Comparison of ENCODE assay signal across 8 cellular contexts in genomic region chr6:108560463-108561308, GRCh38. TPM values are rescaled to one million over a fixed set of nuclear protein-coding genes. Genes with fewer than 3 reads are reported as not detected.
DNase-seq lines count a peak whose midpoint lies in the region; ATAC-seq, FAIRE-seq and TF ChIP-seq lines count a peak whose summit lies in the region.

FOXO3 (plus strand) TSS chr6:108560917; CDS start chr6:108561209, 292 bp downstream.

- H3K27ac ChIP-seq in SK-N-MC, result peak within 1 kb of the TSS; percentile 73
- H3K27ac ChIP-seq in testis, result peak within 1 kb of the TSS; percentile 92 to 100

- H3K36me3 ChIP-seq in SK-N-MC (ENCODE audit: insufficient read depth, low read length) (peaks cover 3% of the 10 kb centered on the region; the same call in 1 of the 2 replicates), testis (ENCODE audit: low read depth, missing control alignments) (no peaks in the 10 kb centered on the region)

- DNase-seq in D721Med (ENCODE audit: insufficient read length, low spot score) (peak; percentile 54), SK-N-MC (ENCODE audit: low read depth, low spot score) (no peak), glomerular endothelial cell (ENCODE audit: extremely low read depth, low read depth, low spot score) (no peak), nucleus accumbens (lab: John Stamatoyannopoulos, UW) (peak in 55 of 56 donors; percentile 45 to 90 (median 79)), testis (peak; percentile 93)
- peak; percentile 58 for DNase-seq in activated naive CD8-positive, alpha-beta T cell treated with anti-CD3 and anti-CD28 coated beads for 36 hours

- H3K4me1 ChIP-seq in testis, result peaks cover 29% of the 10 kb centered on the region

- peak within 1 kb of the TSS; percentile 68 for H3K27ac Mint-ChIP-seq in activated naive CD8-positive, alpha-beta T cell treated with anti-CD3 and anti-CD28 coated beads for 36 hours

- no peak for ATAC-seq in GM18520 (IDR thresholded peaks at IDR 0.05; ENCODE audit: unreplicated experiment)

- no peak for FAIRE-seq in D721Med (lab: Jason Lieb, UNC)

- H3K36me3 Mint-ChIP-seq in activated naive CD8-positive, alpha-beta T cell treated with anti-CD3 and anti-CD28 coated beads for 36 hours, result peaks cover 10% of the 10 kb centered on the region

- no peaks in the 10 kb centered on the region for H3K9me3 Mint-ChIP-seq in activated naive CD8-positive, alpha-beta T cell treated with anti-CD3 and anti-CD28 coated beads for 36 hours

- H3K4me3 ChIP-seq in SK-N-MC (peak within 1 kb of the TSS; percentile 94), testis (peak within 1 kb of the TSS; percentile 87 to 98)

- no peak for TF ChIP-seq EP300 in Ishikawa (IDR thresholded peaks at IDR 0.05; ENCODE audit: borderline replicate concordance)

- TF ChIP-seq RAD21 in Ishikawa (IDR thresholded peaks at IDR 0.05; ENCODE audit: low read depth), result no peak; the same call in 1 of the 2 replicates

- WGBS in testis, 2 donors, result 0% methylated on average over 10 to 78 of the region's 110 CpGs

- intact Hi-C loops in testis (cut with DNase I; ENCODE audit: low total_unique reads), result loop anchor here (10.0 kb wide), 2 partner anchors 94 to 334 kb away; no protein-coding TSS in a partner anchor

- H3K4me1 Mint-ChIP-seq in activated naive CD8-positive, alpha-beta T cell treated with anti-CD3 and anti-CD28 coated beads for 36 hours, result peaks cover 37% of the 10 kb centered on the region

- no peaks in the 10 kb centered on the region for H3K27me3 ChIP-seq in testis

- H3K4me3 Mint-ChIP-seq in activated naive CD8-positive, alpha-beta T cell treated with anti-CD3 and anti-CD28 coated beads for 36 hours, result peak within 1 kb of the TSS; percentile 80

- H3K9ac ChIP-seq in SK-N-MC (ENCODE audit: insufficient read length), result peak within 1 kb of the TSS; percentile 83

- H3K9me3 ChIP-seq in SK-N-MC (ENCODE audit: low read depth, low read length), result no peaks in the 10 kb centered on the region
- no peaks in the 10 kb centered on the region for H3K9me3 ChIP-seq in testis

- TF ChIP-seq CTCF in D721Med (IDR thresholded peaks at IDR 0.05; ENCODE audit: insufficient read depth, missing control alignments) (no peak), testis (IDR thresholded peaks at IDR 0.05) (peak in 1 of 3 experiments; percentile 0)

- peak; percentile 61 for TF ChIP-seq POLR2A in testis (IDR thresholded peaks at IDR 0.05)

- H3K27me3 Mint-ChIP-seq in activated naive CD8-positive, alpha-beta T cell treated with anti-CD3 and anti-CD28 coated beads for 36 hours, result peaks cover 14% of the 10 kb centered on the region

TF ChIP-seq in Ishikawa, 13 proteins besides CTCF, POLR2A, EP300 and RAD21:
- TF ChIP-seq CEBPB (IDR thresholded peaks at IDR 0.05), result no peak
- no peak for TF ChIP-seq CREB1 (IDR thresholded peaks at IDR 0.05; ENCODE audit: low read depth)
- TF ChIP-seq NFIC (IDR thresholded peaks at IDR 0.05), result no peak
- 0 out of 2 replicates have a peak, but pooled peaks have one; percentile 26 for TF ChIP-seq ZBTB7A (IDR thresholded peaks at IDR 0.05; ENCODE audit: low read depth)
- no peak; the same call in 1 of the 2 replicates for TF ChIP-seq TAF1 (IDR thresholded peaks at IDR 0.05; ENCODE audit: low read depth)
- TF ChIP-seq, protein P1, sequence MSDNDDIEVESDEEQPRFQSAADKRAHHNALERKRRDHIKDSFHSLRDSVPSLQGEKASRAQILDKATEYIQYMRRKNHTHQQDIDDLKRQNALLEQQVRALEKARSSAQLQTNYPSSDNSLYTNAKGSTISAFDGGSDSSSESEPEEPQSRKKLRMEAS (IDR thresholded peaks at IDR 0.05), result no peak; the same call in 1 of the 2 replicates

RNA-seq across cellular contexts. Expression of gene FOXO3, which starts in this region (rescaled TPM):
- total RNA-seq in activated naive CD8-positive, alpha-beta T cell treated with anti-CD3 and anti-CD28 coated beads for 36 hours, result 1 to 10 TPM; 7.0 to 8.0 TPM
- total RNA-seq in glomerular endothelial cell (17.7 and 20.8 TPM in 2 replicates), testis (100 to 1,000 TPM in 1 of 2 donors, 10 to 100 TPM in 1; 81.5 to 112 TPM)
- polyA plus RNA-seq in testis (ENCODE audit: insufficient read depth, low read depth, low replicate concordance), result 27.5 TPM

Comparison
In these comparisons a context has a peak if more than half of its experiments do, and no peak if none do; other contexts are left out.
1. DNase-seq: peak in D721Med (single experiment), activated naive CD8-positive, alpha-beta T cell treated with anti-CD3 and anti-CD28 coated beads for 36 hours (single experiment), nucleus accumbens (55 of 56) and testis (single experiment); none in SK-N-MC (single experiment) and glomerular endothelial cell (single experiment).